Comparison of ENCODE assay signal across 22 cellular contexts in the genomic region with DNA sequence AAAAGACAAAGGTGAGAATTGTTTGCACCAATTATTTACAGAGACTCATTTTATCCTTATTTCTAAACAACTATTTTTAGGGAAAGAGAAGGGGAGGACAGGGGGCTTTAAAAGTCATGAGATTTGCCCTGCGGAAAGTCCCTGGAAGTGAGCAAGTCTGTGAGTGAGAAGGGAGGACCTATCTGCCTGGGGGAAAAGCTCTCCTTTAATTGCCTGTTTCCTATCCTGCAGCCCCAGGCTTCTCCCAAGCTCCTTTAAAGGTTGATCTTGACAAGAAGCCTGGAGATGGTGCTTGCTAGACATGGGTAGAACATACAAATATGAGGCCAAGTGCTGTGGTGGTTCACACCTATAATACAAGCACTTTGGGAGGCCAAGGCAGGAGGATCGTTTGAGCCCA. TPM values are rescaled to one million over a fixed set of nuclear protein-coding genes. Genes with fewer than 3 reads are reported as not detected.
DNase-seq lines count a peak whose midpoint lies in the region; ATAC-seq, FAIRE-seq and TF ChIP-seq lines count a peak whose summit lies in the region.
"Had no signal": no experiment of that assay in that cellular context is flagged by ENCODE, and none has a peak within 500 bp of the region (broad histone marks: within the 10 kb centered on the region; RNA-seq: fewer than 3 reads in every experiment).

No MANE protein-coding gene starts in this region.

- H3K9me3 ChIP-seq in T-helper 17 cell (ENCODE audit: control insufficient read depth, low read length, poor library complexity, severe bottlenecking) (no peaks in the 10 kb centered on the region), endothelial cell of umbilical vein (replicated peaks; ENCODE audit: control insufficient read depth, insufficient read depth, low read length) (no peaks in the 10 kb centered on the region), thyroid gland (no peaks in the 10 kb centered on the region)
- H3K9me3 ChIP-seq: HAP-1 had no signal

- CTCF ChIA-PET in endothelial cell of umbilical vein (lab: Charles Lee): interaction anchor here (1.7 to 2.4 kb wide), 2 partner anchors 9 to 67 kb away, joined by 5 to 14 read pairs; no protein-coding TSS in a partner anchor

- DNase-seq in NCI-H226 (peak; percentile 31), T-helper 17 cell (no peak), endothelial cell of umbilical vein (ENCODE audit: low read depth, low spot score) (peak; percentile 9), HK-2 (ENCODE audit: unreplicated experiment) (no peak), thyroid gland (no peak), AG08395 (ENCODE audit: low spot score) (no peak)
- DNase-seq: CD4-positive, CD25-positive, alpha-beta regulatory T cell; CD8-positive, alpha-beta T cell; DMS 273 treated with DMSO at 0.1 percent for 48 hours; DMS79; EL; GF-D8; HFFc6 had no signal

- H3K27me3 Mint-ChIP-seq in T-helper 17 cell: no peaks in the 10 kb centered on the region
- H3K27me3 Mint-ChIP-seq: CD4-positive, CD25-positive, alpha-beta regulatory T cell had no signal

- H3K27ac ChIP-seq in endothelial cell of umbilical vein (ENCODE audit: insufficient read depth, low read depth, low read length) (no peak overlapping the region), thyroid gland (no peak overlapping the region)
- H3K27ac ChIP-seq: BLaER1, C4-2B had no signal

- H3K4me3 Mint-ChIP-seq in T-helper 17 cell: no peak overlapping the region
- H3K4me3 Mint-ChIP-seq: B cell; CD4-positive, CD25-positive, alpha-beta regulatory T cell; CD8-positive, alpha-beta T cell; GM23338; HFFc6 had no signal

- no TSS peak for BruUV-seq in endothelial cell of umbilical vein (replicated peaks; lab: Mats Ljungman, UMichigan)

- 89 to 92% methylated on average over 2 of the region's 2 CpGs for WGBS in thyroid gland, 2 donors

- H3K27me3 ChIP-seq in endothelial cell of umbilical vein (ENCODE audit: control insufficient read depth in 2 of 2, insufficient read depth in 2 of 2, low read length in 2 of 2): no peaks in the 10 kb centered on the region
- H3K27me3 ChIP-seq in thyroid gland: no peaks in the 10 kb centered on the region
- H3K27me3 ChIP-seq: BLaER1 had no signal

- no peak overlapping the region for H3K4me2 ChIP-seq in endothelial cell of umbilical vein (ENCODE audit: insufficient read depth, low read length)
- H3K4me2 ChIP-seq: BLaER1, GM23338 had no signal

- no peaks in the 10 kb centered on the region for H3K36me3 ChIP-seq in endothelial cell of umbilical vein (ENCODE audit: control insufficient read depth in 2 of 2, extremely low read depth in 1 of 2, insufficient read depth in 2 of 2, low read length in 2 of 2)
- H3K36me3 ChIP-seq in thyroid gland: no peaks in the 10 kb centered on the region
- H3K36me3 ChIP-seq: BLaER1, HAP-1 had no signal

- peaks cover 2% of the 10 kb centered on the region for H3K4me1 Mint-ChIP-seq in T-helper 17 cell

- dilution Hi-C loops in endothelial cell of umbilical vein (cut with MboI; ENCODE audit: extremely low pct_ligation_motif_present, low sequenced_read_pairs): no loop called here

- no peak for TF ChIP-seq CTCF in endothelial cell of umbilical vein (IDR thresholded peaks at IDR 0.05; ENCODE audit: extremely low read depth in 1 of 2, insufficient read depth in 1 of 2, low read depth in 1 of 2, low read length in 2 of 2)
- no peak for TF ChIP-seq CTCF in thyroid gland (IDR thresholded peaks at IDR 0.05)

- no peak overlapping the region for H2AFZ ChIP-seq in endothelial cell of umbilical vein (ENCODE audit: low read depth, low read length)
- H2AFZ ChIP-seq: GM23338 had no signal

- no peaks in the 10 kb centered on the region for H4K20me1 ChIP-seq in endothelial cell of umbilical vein (replicated peaks; ENCODE audit: control insufficient read depth, extremely low read depth, insufficient read depth, low read length)
- H4K20me1 ChIP-seq: BLaER1 had no signal

- no peaks in the 10 kb centered on the region for H3K79me2 ChIP-seq in endothelial cell of umbilical vein (ENCODE audit: control insufficient read depth, insufficient read depth, low read length)

- peaks cover 2% of the 10 kb centered on the region for H3K36me3 Mint-ChIP-seq in T-helper 17 cell (ENCODE audit: low read depth)
- H3K36me3 Mint-ChIP-seq: CD4-positive, CD25-positive, alpha-beta regulatory T cell; CD8-positive, alpha-beta T cell had no signal

- H3K4me3 ChIP-seq in endothelial cell of umbilical vein (replicated peaks in 1 of 3; ENCODE audit: insufficient read depth in 1 of 3, low read depth in 1 of 3, low read length in 3 of 3): no peak overlapping the region
- no peak overlapping the region for H3K4me3 ChIP-seq in thyroid gland (replicated peaks in 1 of 3)
- H3K4me3 ChIP-seq: BLaER1, GM23338, HAP-1 had no signal

- intact Hi-C loops in endothelial cell of umbilical vein (cut with micrococcal nuclease) (no loop called here), thyroid gland (cut with DNase I) (no loop called here)

- no peaks in the 10 kb centered on the region for H3K9me1 ChIP-seq in endothelial cell of umbilical vein (replicated peaks; ENCODE audit: control insufficient read depth, extremely low read depth, insufficient read depth, low read length)

- TF ChIP-seq POLR2A in endothelial cell of umbilical vein (IDR thresholded peaks at IDR 0.05; ENCODE audit: low read depth, low read length) (no peak), thyroid gland (IDR thresholded peaks at IDR 0.05) (no peak)

- H3K9ac ChIP-seq in endothelial cell of umbilical vein (replicated peaks; ENCODE audit: extremely low read depth, insufficient read depth, low read length): no peak overlapping the region
- H3K9ac ChIP-seq: BLaER1 had no signal

- no peak for ATAC-seq in T-helper 17 cell
- no peak for ATAC-seq in GM21529 (IDR thresholded peaks at IDR 0.05; ENCODE audit: unreplicated experiment)
- ATAC-seq: CD8-positive, alpha-beta T cell; GM23338 had no signal

- H3K4me1 ChIP-seq in endothelial cell of umbilical vein (ENCODE audit: control insufficient read depth, extremely low read depth, insufficient read depth, low read length) (no peaks in the 10 kb centered on the region), thyroid gland (no peaks in the 10 kb centered on the region)
- H3K4me1 ChIP-seq: HAP-1 had no signal

- FAIRE-seq in endothelial cell of umbilical vein (lab: Jason Lieb, UNC): no peak
- FAIRE-seq: D721Med, GM12892, GM19239 had no signal

- POLR2A ChIA-PET in endothelial cell of umbilical vein (lab: Charles Lee): no interaction called here

- peak overlapping the region; percentile 65 for H3K27ac Mint-ChIP-seq in T-helper 17 cell
- H3K27ac Mint-ChIP-seq: B cell; CD4-positive, CD25-positive, alpha-beta regulatory T cell; CD8-positive, alpha-beta T cell; GM23338; HFFc6 had no signal

TF ChIP-seq in endothelial cell of umbilical vein, 7 proteins besides CTCF, POLR2A, EP300 and RAD21:
- TF ChIP-seq MYC (IDR thresholded peaks at IDR 0.05; ENCODE audit: low read depth, low read length) (no peak), POLR2AphosphoS5 (IDR thresholded peaks at IDR 0.05; ENCODE audit: insufficient read depth, low read depth, low read length) (no peak), GATA2 (IDR thresholded peaks at IDR 0.05; ENCODE audit: insufficient read depth, insufficient read length, low read depth, low read length) (no peak), JUN (IDR thresholded peaks at IDR 0.05; ENCODE audit: borderline replicate concordance, insufficient read depth, insufficient read length, low read depth) (no peak), FOS (IDR thresholded peaks at IDR 0.05; ENCODE audit: borderline replicate concordance, insufficient read depth, low read length) (no peak), EZH2 (IDR thresholded peaks at IDR 0.05; ENCODE audit: borderline replicate concordance, low read depth, low read length, severe bottlenecking) (no peak)
- TF ChIP-seq, protein P1, sequence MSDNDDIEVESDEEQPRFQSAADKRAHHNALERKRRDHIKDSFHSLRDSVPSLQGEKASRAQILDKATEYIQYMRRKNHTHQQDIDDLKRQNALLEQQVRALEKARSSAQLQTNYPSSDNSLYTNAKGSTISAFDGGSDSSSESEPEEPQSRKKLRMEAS (IDR thresholded peaks at IDR 0.05; ENCODE audit: insufficient read depth, insufficient read length): no peak

RNA-seq across cellular contexts. Expression of a gene that starts 8.3 kb away (rescaled TPM):
- total RNA-seq in T-helper 17 cell (10 to 100 TPM; 76.6 to 78.3 TPM), endothelial cell of umbilical vein (20.9 and 24.2 TPM in 2 replicates), thyroid gland (10 to 100 TPM in 1 of 4 donors, 1 to 10 TPM in 3; 6.9 to 11.6 (median 8.0) TPM)
- 19.7 and 21.9 TPM in 2 replicates for polyA plus RNA-seq in endothelial cell of umbilical vein
- polyA plus RNA-seq in endothelial cell of umbilical vein (2011; cell fraction: cytosol; rRNA removed): 17.6 and 19.9 TPM in 2 replicates
- polyA plus RNA-seq in endothelial cell of umbilical vein (2011; cell fraction: nucleus; rRNA removed): 14.8 and 15.5 TPM in 2 replicates
- polyA plus RNA-seq in endothelial cell of umbilical vein (2012): 18.2 and 18.4 TPM in 2 replicates
- polyA minus RNA-seq in endothelial cell of umbilical vein: 13.4 and 17.2 TPM in 2 replicates
- polyA minus RNA-seq in endothelial cell of umbilical vein (2011; cell fraction: cytosol; rRNA and poly(A)+ RNA removed): 0.41 TPM
- 20.7 and 22.8 TPM in 2 replicates for polyA minus RNA-seq in endothelial cell of umbilical vein (2011; cell fraction: nucleus; rRNA and poly(A)+ RNA removed)

Comparison
In these comparisons a context has a peak if more than half of its experiments do, and no peak if none do; other contexts are left out.
1. DNase-seq: peak in NCI-H226 (single experiment) and endothelial cell of umbilical vein (single experiment); none in T-helper 17 cell (0 of 3), HK-2 (single experiment), thyroid gland (0 of 2) and AG08395 (single experiment).